Comparison of ENCODE assay signal across 8 cellular contexts in the genomic region with DNA sequence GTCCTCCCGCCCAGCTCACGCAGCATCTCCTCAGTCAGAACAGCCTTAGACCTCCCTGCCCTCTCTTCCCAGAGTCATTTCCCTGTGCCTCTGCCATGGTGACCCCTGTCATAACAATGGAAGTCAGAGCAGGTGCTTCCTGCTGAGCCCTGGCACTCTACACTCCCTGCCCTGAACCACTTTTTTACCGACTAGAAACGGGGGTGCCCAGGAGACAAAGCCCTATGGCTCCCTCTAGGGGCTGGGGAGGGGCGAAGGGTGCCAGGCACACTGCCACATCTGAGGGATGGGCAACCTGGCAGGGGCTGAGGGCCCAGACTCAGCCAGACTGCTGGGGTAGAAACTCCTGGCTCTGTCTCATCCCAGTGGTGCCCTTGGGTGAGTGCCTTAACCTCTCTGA. TPM values are rescaled to one million over a fixed set of nuclear protein-coding genes. Genes with fewer than 3 reads are reported as not detected.
DNase-seq lines count a peak whose midpoint lies in the region; ATAC-seq lines count a peak whose summit lies in the region.

No MANE protein-coding gene starts in this region.

- intact Hi-C loops in Right ventricle myocardium inferior (cut with DNase I), result loop anchor here (5.0 kb wide), 1 partner anchor 95 kb away; no protein-coding TSS in a partner anchor
- intact Hi-C loops in cardiac septum (cut with DNase I), result no loop called here
- intact Hi-C loops in left ventricle myocardium superior (cut with micrococcal nuclease), result no loop called here

- H2BK120ac ChIP-seq in trophoblast cell (ENCODE audit: insufficient read depth, low read length, poor library complexity), result no peak overlapping the region

- no peaks in the 10 kb centered on the region for H3K79me1 ChIP-seq in trophoblast cell (ENCODE audit: low read length)

- no peak overlapping the region for H3K9ac ChIP-seq in trophoblast cell (ENCODE audit: low read length)

- H3K4me3 ChIP-seq in trophoblast cell (ENCODE audit: low read depth, low read length), result no peak overlapping the region

- no CpG with 5 or more reads among the region's 5 CpGs for WGBS in trophoblast cell (ENCODE audit: extremely low coverage, insufficient coverage, insufficient read length)

- H3K36me3 ChIP-seq in trophoblast cell (ENCODE audit: control insufficient read depth in 1 of 2, insufficient read depth in 2 of 2, low read length in 2 of 2), result no peaks in the 10 kb centered on the region

- DNase-seq in Right ventricle myocardium inferior (ENCODE audit: missing footprints) (no peak), cardiac septum (ENCODE audit: low spot score) (no peak), NCI-H2196 treated with DMSO at 0.1 percent for 48 hours (lab: John Stamatoyannopoulos, UW; ENCODE audit: unreplicated experiment) (peak; percentile 32), left ventricle myocardium superior (no peak), trophoblast cell (no peak)
- peak; percentile 46 for DNase-seq in activated T-cell treated with anti-CD3 and anti-CD28 coated beads, Interleukin-2, amount 50 U/mL, for 1 hour

- peaks cover 3% of the 10 kb centered on the region for H3K9me3 ChIP-seq in trophoblast cell (ENCODE audit: insufficient read depth, low read depth, low read length)

- no peak overlapping the region for H4K12ac ChIP-seq in trophoblast cell (ENCODE audit: low read depth, low read length)

- H3K4me1 ChIP-seq in trophoblast cell (ENCODE audit: control insufficient read depth in 1 of 2, insufficient read depth in 2 of 2, low read length in 2 of 2), result peaks cover 7 to 8% of the 10 kb centered on the region in 2 experiments

- no peak overlapping the region for H2BK5ac ChIP-seq in trophoblast cell (ENCODE audit: low read depth, low read length, poor library complexity)

- no peak overlapping the region for H3K23ac ChIP-seq in trophoblast cell (ENCODE audit: low read length)

- H3K79me2 ChIP-seq in trophoblast cell (ENCODE audit: control insufficient read depth, insufficient read depth, low read length, poor library complexity), result no peaks in the 10 kb centered on the region

- H3K18ac ChIP-seq in trophoblast cell (ENCODE audit: low read length), result no peak overlapping the region

- no peak overlapping the region for H3K14ac ChIP-seq in trophoblast cell (ENCODE audit: low read length)

- no peaks in the 10 kb centered on the region for H3K27me3 ChIP-seq in trophoblast cell (ENCODE audit: insufficient read depth, low read length)

- ATAC-seq in Right ventricle myocardium inferior (peak; percentile 40), left ventricle myocardium superior (peak; percentile 62), HG02642 (IDR thresholded peaks at IDR 0.05; ENCODE audit: poor library complexity, unreplicated experiment) (no peak), GM21526 (IDR thresholded peaks at IDR 0.05; ENCODE audit: low FRiP score, unreplicated experiment) (no peak)

- H3K4me2 ChIP-seq in trophoblast cell (ENCODE audit: low read length), result no peak overlapping the region

- H3K4ac ChIP-seq in trophoblast cell (ENCODE audit: low read depth, low read length), result no peak overlapping the region

- no peak overlapping the region for H4K91ac ChIP-seq in trophoblast cell (ENCODE audit: low read depth, low read length)

- no peak overlapping the region for H2BK12ac ChIP-seq in trophoblast cell (ENCODE audit: low read length)

- H2AFZ ChIP-seq in trophoblast cell (ENCODE audit: insufficient read depth, low read length, poor library complexity), result no peak overlapping the region

- H2AK5ac ChIP-seq in trophoblast cell (ENCODE audit: low read length), result no peak overlapping the region

- no peak overlapping the region for H3K27ac ChIP-seq in trophoblast cell (ENCODE audit: low read depth, low read length)

- no peak overlapping the region for H4K8ac ChIP-seq in trophoblast cell (ENCODE audit: low read depth, low read length)

RNA-seq across cellular contexts. Expression of a gene that starts 16.4 kb away (rescaled TPM):
- total RNA-seq in Right ventricle myocardium inferior, result 9.1 TPM
- 8.3 TPM for total RNA-seq in cardiac septum
- total RNA-seq in left ventricle myocardium superior, result 10.2 TPM
- polyA plus RNA-seq in trophoblast cell (2013), result 9.1 and 9.8 TPM in 2 replicates

RNA-seq across cellular contexts. Expression of a gene that starts 22.3 kb away (rescaled TPM):
- 5.1 TPM for total RNA-seq in Right ventricle myocardium inferior
- total RNA-seq in cardiac septum, result 4.6 TPM
- total RNA-seq in left ventricle myocardium superior, result 5.4 TPM
- polyA plus RNA-seq in trophoblast cell (2013), result 0.18 and 0.26 TPM in 2 replicates

RNA-seq across cellular contexts. Expression of a gene that starts 39.9 kb away (rescaled TPM):
- total RNA-seq in Right ventricle myocardium inferior (1.5 TPM), cardiac septum (0.51 TPM), left ventricle myocardium superior (1.8 TPM)
- 2.8 and 3.3 TPM in 2 replicates for polyA plus RNA-seq in trophoblast cell (2013)

Comparison
In these comparisons a context has a peak if more than half of its experiments do, and no peak if none do; other contexts are left out.
1. ATAC-seq: peak in Right ventricle myocardium inferior (single experiment) and left ventricle myocardium superior (single experiment); none in HG02642 (single experiment) and GM21526 (single experiment).
2. DNase-seq: peak in NCI-H2196 treated with DMSO at 0.1 percent for 48 hours (single experiment) and activated T-cell treated with anti-CD3 and anti-CD28 coated beads, Interleukin-2, amount 50 U/mL, for 1 hour (single experiment); none in Right ventricle myocardium inferior (single experiment), cardiac septum (single experiment), left ventricle myocardium superior (single experiment) and trophoblast cell (0 of 2).